In the genomic region with DNA sequence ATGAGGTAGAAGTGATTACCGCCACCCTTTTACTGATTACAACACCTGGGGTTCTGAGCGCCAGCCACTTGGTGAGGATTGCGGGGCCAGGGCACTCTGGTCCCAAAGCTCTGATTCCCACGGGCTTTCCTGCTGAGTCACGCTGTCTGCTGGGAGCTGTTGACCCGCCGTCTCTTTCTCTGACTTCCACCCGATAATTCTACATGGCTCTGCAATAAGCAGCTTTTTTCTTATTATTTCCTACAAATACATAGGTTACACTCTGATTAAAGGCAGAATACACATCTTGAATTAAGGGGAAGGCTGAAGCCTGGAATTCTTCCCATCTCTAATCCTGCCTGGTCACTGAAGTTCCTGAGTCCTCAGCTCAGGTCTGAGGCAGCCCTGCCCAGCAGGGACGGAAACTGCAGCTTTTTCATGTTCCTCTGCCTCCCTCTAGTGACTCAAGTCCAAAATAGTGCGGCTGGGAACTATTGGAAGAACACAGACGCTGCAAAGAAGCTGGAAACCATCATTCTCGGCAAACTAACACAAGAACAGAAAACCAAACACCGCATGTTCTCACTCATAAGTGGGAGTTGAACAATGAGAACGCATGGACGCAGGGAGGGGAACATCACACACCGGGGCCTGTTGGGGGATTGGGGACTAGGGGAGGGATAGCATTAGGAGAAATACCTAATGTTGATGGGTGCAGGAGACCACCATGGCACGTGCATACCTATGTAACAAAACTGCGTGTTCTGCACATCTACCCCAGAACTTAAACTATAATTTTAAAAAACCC, we compare ENCODE assay signal across 2 cellular contexts.
TF ChIP-seq lines count a peak whose summit lies in the region.

No MANE protein-coding gene starts in this region.

TF ChIP-seq in HEK293, 187 proteins besides CTCF, POLR2A, EP300 and RAD21 (continued from another document and continues in another):
- TF ChIP-seq ZBTB49 (tag by site-specific recombination; IDR thresholded peaks at IDR 0.05; ENCODE audit: low read depth) (no peak), ZSCAN4 (tag by site-specific recombination; IDR thresholded peaks at IDR 0.05) (no peak), ZNF2 (tag by site-specific recombination; IDR thresholded peaks at IDR 0.05) (0 out of 2 replicates have a peak, but pooled peaks have one; percentile 56), SP3 (tag by site-specific recombination; IDR thresholded peaks at IDR 0.05) (no peak), ZNF341 (tag by site-specific recombination; IDR thresholded peaks at IDR 0.05; ENCODE audit: low read depth) (no peak), GLI4 (tag by site-specific recombination; IDR thresholded peaks at IDR 0.05) (no peak), ZNF792 (tag by site-specific recombination; IDR thresholded peaks at IDR 0.05) (no peak), ZBTB21 (tag by site-specific recombination; IDR thresholded peaks at IDR 0.05) (no peak), ZNF311 (tag by site-specific recombination; IDR thresholded peaks at IDR 0.05; ENCODE audit: borderline replicate concordance) (no peak), ZBTB8A (tag by site-specific recombination; IDR thresholded peaks at IDR 0.05) (peak; percentile 85), SALL2 (tag by site-specific recombination; IDR thresholded peaks at IDR 0.05; ENCODE audit: borderline replicate concordance) (no peak), ZBTB48 (tag by site-specific recombination; IDR thresholded peaks at IDR 0.05) (no peak), KLF8 (tag by site-specific recombination; IDR thresholded peaks at IDR 0.05) (no peak), ZNF423 (tag by site-specific recombination; IDR thresholded peaks at IDR 0.05) (no peak), ZFHX2 (tag by site-specific recombination; conservative IDR thresholded peaks at IDR 0.05) (no peak), ZNF549 (tag by site-specific recombination; IDR thresholded peaks at IDR 0.05) (no peak), ZNF184 (tag by site-specific recombination; IDR thresholded peaks at IDR 0.05) (0 out of 2 replicates have a peak, but pooled peaks have one; percentile 40), ZNF660 (tag by site-specific recombination; IDR thresholded peaks at IDR 0.05) (peak; percentile 69; the same call in 1 of the 2 replicates), ZNF274 (IDR thresholded peaks at IDR 0.05; ENCODE audit: low read length) (no peak), ZNF274 (tag by site-specific recombination; IDR thresholded peaks at IDR 0.05; ENCODE audit: borderline replicate concordance) (no peak), ZNF560 (tag by site-specific recombination; IDR thresholded peaks at IDR 0.05; ENCODE audit: borderline replicate concordance) (no peak), ZNF112 (tag by site-specific recombination; IDR thresholded peaks at IDR 0.05) (no peak), ZNF654 (tag by site-specific recombination; IDR thresholded peaks at IDR 0.05; ENCODE audit: low read depth) (peak; percentile 100), ZNF426 (tag by site-specific recombination; IDR thresholded peaks at IDR 0.05) (no peak)
- TF ChIP-seq, protein P1, sequence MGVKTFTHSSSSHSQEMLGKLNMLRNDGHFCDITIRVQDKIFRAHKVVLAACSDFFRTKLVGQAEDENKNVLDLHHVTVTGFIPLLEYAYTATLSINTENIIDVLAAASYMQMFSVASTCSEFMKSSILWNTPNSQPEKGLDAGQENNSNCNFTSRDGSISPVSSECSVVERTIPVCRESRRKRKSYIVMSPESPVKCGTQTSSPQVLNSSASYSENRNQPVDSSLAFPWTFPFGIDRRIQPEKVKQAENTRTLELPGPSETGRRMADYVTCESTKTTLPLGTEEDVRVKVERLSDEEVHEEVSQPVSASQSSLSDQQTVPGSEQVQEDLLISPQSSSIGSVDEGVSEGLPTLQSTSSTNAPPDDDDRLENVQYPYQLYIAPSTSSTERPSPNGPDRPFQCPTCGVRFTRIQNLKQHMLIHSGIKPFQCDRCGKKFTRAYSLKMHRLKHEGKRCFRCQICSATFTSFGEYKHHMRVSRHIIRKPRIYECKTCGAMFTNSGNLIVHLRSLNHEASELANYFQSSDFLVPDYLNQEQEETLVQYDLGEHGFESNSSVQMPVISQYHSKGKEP (tag by site-specific recombination; IDR thresholded peaks at IDR 0.05), result no peak

TF ChIP-seq in GM12878, 131 proteins besides CTCF, POLR2A, EP300 and RAD21 (continued from another document):
- TF ChIP-seq IRF5 (IDR thresholded peaks at IDR 0.05; ENCODE audit: borderline replicate concordance) (no peak), IKZF1 (conservative IDR thresholded peaks at IDR 0.05) (peak; percentile 58; the same call in 1 of the 2 replicates), RFX5 (IDR thresholded peaks at IDR 0.05; ENCODE audit: low read depth, low read length) (no peak), MTA3 (IDR thresholded peaks at IDR 0.05; ENCODE audit: borderline replicate concordance, low read length) (no peak), POLR2AphosphoS5 (IDR thresholded peaks at IDR 0.05; ENCODE audit: low read length) (no peak), IRF4 (IDR thresholded peaks at IDR 0.05; ENCODE audit: low read depth, low read length) (peak; percentile 24; the same call in 1 of the 2 replicates), NFXL1 (IDR thresholded peaks at IDR 0.05; ENCODE audit: borderline replicate concordance) (no peak), MXI1 (IDR thresholded peaks at IDR 0.05; ENCODE audit: low read depth, low read length) (no peak), HDGF (IDR thresholded peaks at IDR 0.05) (no peak), BHLHE40 (IDR thresholded peaks at IDR 0.05; ENCODE audit: borderline replicate concordance in 1 of 2, low read depth in 2 of 2, low read length in 1 of 2) (peak; percentile 43 to 49; a peak in 2 of 4 replicates)
- TF ChIP-seq, protein P2, sequence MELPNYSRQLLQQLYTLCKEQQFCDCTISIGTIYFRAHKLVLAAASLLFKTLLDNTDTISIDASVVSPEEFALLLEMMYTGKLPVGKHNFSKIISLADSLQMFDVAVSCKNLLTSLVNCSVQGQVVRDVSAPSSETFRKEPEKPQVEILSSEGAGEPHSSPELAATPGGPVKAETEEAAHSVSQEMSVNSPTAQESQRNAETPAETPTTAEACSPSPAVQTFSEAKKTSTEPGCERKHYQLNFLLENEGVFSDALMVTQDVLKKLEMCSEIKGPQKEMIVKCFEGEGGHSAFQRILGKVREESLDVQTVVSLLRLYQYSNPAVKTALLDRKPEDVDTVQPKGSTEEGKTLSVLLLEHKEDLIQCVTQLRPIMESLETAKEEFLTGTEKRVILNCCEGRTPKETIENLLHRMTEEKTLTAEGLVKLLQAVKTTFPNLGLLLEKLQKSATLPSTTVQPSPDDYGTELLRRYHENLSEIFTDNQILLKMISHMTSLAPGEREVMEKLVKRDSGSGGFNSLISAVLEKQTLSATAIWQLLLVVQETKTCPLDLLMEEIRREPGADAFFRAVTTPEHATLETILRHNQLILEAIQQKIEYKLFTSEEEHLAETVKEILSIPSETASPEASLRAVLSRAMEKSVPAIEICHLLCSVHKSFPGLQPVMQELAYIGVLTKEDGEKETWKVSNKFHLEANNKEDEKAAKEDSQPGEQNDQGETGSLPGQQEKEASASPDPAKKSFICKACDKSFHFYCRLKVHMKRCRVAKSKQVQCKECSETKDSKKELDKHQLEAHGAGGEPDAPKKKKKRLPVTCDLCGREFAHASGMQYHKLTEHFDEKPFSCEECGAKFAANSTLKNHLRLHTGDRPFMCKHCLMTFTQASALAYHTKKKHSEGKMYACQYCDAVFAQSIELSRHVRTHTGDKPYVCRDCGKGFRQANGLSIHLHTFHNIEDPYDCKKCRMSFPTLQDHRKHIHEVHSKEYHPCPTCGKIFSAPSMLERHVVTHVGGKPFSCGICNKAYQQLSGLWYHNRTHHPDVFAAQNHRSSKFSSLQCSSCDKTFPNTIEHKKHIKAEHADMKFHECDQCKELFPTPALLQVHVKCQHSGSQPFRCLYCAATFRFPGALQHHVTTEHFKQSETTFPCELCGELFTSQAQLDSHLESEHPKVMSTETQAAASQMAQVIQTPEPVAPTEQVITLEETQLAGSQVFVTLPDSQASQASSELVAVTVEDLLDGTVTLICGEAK (IDR thresholded peaks at IDR 0.05; ENCODE audit: borderline replicate concordance), result no peak
